ENCODE assay signal across 24 cellular contexts in genomic region chr1:27752372-27752771, GRCh38. TPM values are rescaled to one million over a fixed set of nuclear protein-coding genes. Genes with fewer than 3 reads are reported as not detected.
A peak's percentile ranks its signal among the peaks of the same experiment; 100 is the strongest.
DNase-seq lines count a peak whose midpoint lies in the region; ATAC-seq and TF ChIP-seq lines count a peak whose summit lies in the region.
"Had no signal": no experiment of that assay in that cellular context is flagged by ENCODE, and none has a peak within 500 bp of the region (broad histone marks: within the 10 kb centered on the region; RNA-seq: fewer than 3 reads in every experiment).

No MANE protein-coding gene starts in this region.

- peaks cover 11% of the 10 kb centered on the region for H3K4me1 Mint-ChIP-seq in stimulated activated memory B cell treated with anti-CD40 and anti-IgM and Interleukin-4, amounts not matched to agents 10 μg/mL and 1 μg/mL and 100 μg/mL, for 72 hours
- peaks cover 5% of the 10 kb centered on the region for H3K4me1 Mint-ChIP-seq in activated CD4-positive, alpha-beta T cell treated with anti-CD3 and anti-CD28 coated beads, Interleukin-2, amount 10 ng/mL, durations not matched to agents 24 days and 14 days
- no peaks in the 10 kb centered on the region for H3K4me1 Mint-ChIP-seq in CD8-positive, alpha-beta T cell (ENCODE audit: low read depth)
- H3K4me1 Mint-ChIP-seq: activated naive CD8-positive, alpha-beta T cell treated with anti-CD3 and anti-CD28 coated beads for 36 hours had no signal

- H3K27ac Mint-ChIP-seq in stimulated activated memory B cell treated with anti-CD40 and anti-IgM and Interleukin-4, amounts not matched to agents 10 μg/mL and 1 μg/mL and 100 μg/mL, for 72 hours, result peak overlapping the region; percentile 57
- H3K27ac Mint-ChIP-seq in activated CD4-positive, alpha-beta T cell treated with anti-CD3 and anti-CD28 coated beads, Interleukin-2, amount 10 ng/mL, durations not matched to agents 24 days and 14 days, result no peak overlapping the region
- no peak overlapping the region for H3K27ac Mint-ChIP-seq in CD8-positive, alpha-beta T cell
- H3K27ac Mint-ChIP-seq: activated naive CD8-positive, alpha-beta T cell treated with anti-CD3 and anti-CD28 coated beads for 36 hours; activated T-helper 1 cell treated with anti-CD3 and anti-CD28 coated beads, Interleukin-12 subunit alpha, Interleukin-12 subunit beta, Interleukin-2, Interleukin-4 antibody, amounts not matched to agents 30 ng/mL and 10 ng/mL and 1 ng/mL, durations not matched to agents 14 hours and 24 hours and 36 hours had no signal

- DNase-seq in GM12865 (ENCODE audit: low read depth) (peak; percentile 6), NCI-H128 (lab: John Stamatoyannopoulos, UW; ENCODE audit: unreplicated experiment) (peak; percentile 33), astrocyte of the hippocampus (ENCODE audit: low read depth, low spot score) (peak; percentile 5), psoas muscle (no peak)
- no peak for DNase-seq in activated CD4-positive, alpha-beta T cell treated with anti-CD3 and anti-CD28 coated beads, Interleukin-2, amount 10 ng/mL, durations not matched to agents 24 days and 14 days
- DNase-seq in CD8-positive, alpha-beta T cell, result no peak
- DNase-seq: activated naive CD8-positive, alpha-beta T cell treated with anti-CD3 and anti-CD28 coated beads for 36 hours; Caco-2; EL; HCEC 1CT; heart left ventricle; left ventricle myocardium inferior; NCI-H2081 treated with DMSO at 0.1 percent for 48 hours; NCI-H82; retina; SK-N-SH; stimulated activated CD4-positive, alpha-beta T cell treated with anti-CD3 and anti-CD28 coated beads, Interleukin-15, amount 100 ng/mL, for 24 hours; T-helper 9 cell; testis had no signal

- H3K36me3 ChIP-seq in psoas muscle (ENCODE audit: insufficient read depth in 1 of 2, low read depth in 1 of 2), result peaks cover 3 to 69% of the 10 kb centered on the region in 2 donors
- H3K36me3 ChIP-seq in CD8-positive, alpha-beta T cell (ENCODE audit: insufficient read depth, low read length), result peaks cover 18% of the 10 kb centered on the region

- no peak for ATAC-seq in stimulated activated memory B cell treated with anti-CD40 and anti-IgM and Interleukin-4, amounts not matched to agents 10 μg/mL and 1 μg/mL and 100 μg/mL, for 72 hours
- no peak for ATAC-seq in psoas muscle
- ATAC-seq in CD8-positive, alpha-beta T cell, result no peak
- ATAC-seq: activated CD4-positive, CD25-positive, alpha-beta regulatory T cell treated with anti-CD3 and anti-CD28 coated beads, Interleukin-2, amount 50 U/mL, for 24 hours; body of pancreas; heart left ventricle; Panc1 had no signal

- TF ChIP-seq CTCF in GM12865 (IDR thresholded peaks at IDR 0.05; ENCODE audit: insufficient read depth, low read depth, low read length, missing control alignments) (no peak), psoas muscle (IDR thresholded peaks at IDR 0.05) (no peak)
- TF ChIP-seq CTCF in CD8-positive, alpha-beta T cell (IDR thresholded peaks at IDR 0.05), result no peak

- no peaks in the 10 kb centered on the region for H3K27me3 Mint-ChIP-seq in stimulated activated memory B cell treated with anti-CD40 and anti-IgM and Interleukin-4, amounts not matched to agents 10 μg/mL and 1 μg/mL and 100 μg/mL, for 72 hours
- no peaks in the 10 kb centered on the region for H3K27me3 Mint-ChIP-seq in activated CD4-positive, alpha-beta T cell treated with anti-CD3 and anti-CD28 coated beads, Interleukin-2, amount 10 ng/mL, durations not matched to agents 24 days and 14 days
- no peaks in the 10 kb centered on the region for H3K27me3 Mint-ChIP-seq in CD8-positive, alpha-beta T cell (ENCODE audit: low read depth)
- H3K27me3 Mint-ChIP-seq: activated naive CD8-positive, alpha-beta T cell treated with anti-CD3 and anti-CD28 coated beads for 36 hours had no signal

- H3K4me3 ChIP-seq in GM12865 (ENCODE audit: low read depth, low read length), result no peak overlapping the region
- H3K4me3 ChIP-seq in psoas muscle, result no peak overlapping the region
- no peak overlapping the region for H3K4me3 ChIP-seq in CD8-positive, alpha-beta T cell (ENCODE audit: low read depth, low read length)
- H3K4me3 ChIP-seq: body of pancreas, heart left ventricle, left ventricle myocardium inferior, testis had no signal

- 73 to 88% (median 86%) methylated on average over 3 of the region's 3 CpGs for WGBS in psoas muscle, 3 donors

- H3K27me3 ChIP-seq in psoas muscle (ENCODE audit: insufficient read depth in 3 of 3, low read length in 2 of 3), result no peaks in the 10 kb centered on the region
- H3K27me3 ChIP-seq in CD8-positive, alpha-beta T cell (ENCODE audit: insufficient read depth, low read length), result no peaks in the 10 kb centered on the region
- H3K27me3 ChIP-seq: body of pancreas, heart left ventricle, testis had no signal

- peaks cover 65% of the 10 kb centered on the region for H3K36me3 Mint-ChIP-seq in stimulated activated memory B cell treated with anti-CD40 and anti-IgM and Interleukin-4, amounts not matched to agents 10 μg/mL and 1 μg/mL and 100 μg/mL, for 72 hours
- H3K36me3 Mint-ChIP-seq in activated CD4-positive, alpha-beta T cell treated with anti-CD3 and anti-CD28 coated beads, Interleukin-2, amount 10 ng/mL, durations not matched to agents 24 days and 14 days (ENCODE audit: low read depth), result peaks cover 38% of the 10 kb centered on the region
- peaks cover 74% of the 10 kb centered on the region for H3K36me3 Mint-ChIP-seq in CD8-positive, alpha-beta T cell

- no peak overlapping the region for H3K27ac ChIP-seq in psoas muscle
- H3K27ac ChIP-seq in CD8-positive, alpha-beta T cell (ENCODE audit: low read depth, low read length), result no peak overlapping the region
- H3K27ac ChIP-seq: body of pancreas, heart left ventricle, left ventricle myocardium inferior had no signal

- H3K9me3 Mint-ChIP-seq in stimulated activated memory B cell treated with anti-CD40 and anti-IgM and Interleukin-4, amounts not matched to agents 10 μg/mL and 1 μg/mL and 100 μg/mL, for 72 hours, result no peaks in the 10 kb centered on the region
- H3K9me3 Mint-ChIP-seq in activated CD4-positive, alpha-beta T cell treated with anti-CD3 and anti-CD28 coated beads, Interleukin-2, amount 10 ng/mL, durations not matched to agents 24 days and 14 days, result no peaks in the 10 kb centered on the region
- no peaks in the 10 kb centered on the region for H3K9me3 Mint-ChIP-seq in CD8-positive, alpha-beta T cell
- H3K9me3 Mint-ChIP-seq: activated naive CD8-positive, alpha-beta T cell treated with anti-CD3 and anti-CD28 coated beads for 36 hours; activated T-helper 1 cell treated with anti-CD3 and anti-CD28 coated beads, Interleukin-12 subunit alpha, Interleukin-12 subunit beta, Interleukin-2, Interleukin-4 antibody, amounts not matched to agents 30 ng/mL and 10 ng/mL and 1 ng/mL, durations not matched to agents 14 hours and 24 hours and 36 hours had no signal

- POLR2A ChIA-PET in CD8-positive, alpha-beta T cell (lab: Charles Lee), result no interaction called here

- no peak overlapping the region for H3K4me3 Mint-ChIP-seq in stimulated activated memory B cell treated with anti-CD40 and anti-IgM and Interleukin-4, amounts not matched to agents 10 μg/mL and 1 μg/mL and 100 μg/mL, for 72 hours
- H3K4me3 Mint-ChIP-seq in activated CD4-positive, alpha-beta T cell treated with anti-CD3 and anti-CD28 coated beads, Interleukin-2, amount 10 ng/mL, durations not matched to agents 24 days and 14 days, result no peak overlapping the region
- no peak overlapping the region for H3K4me3 Mint-ChIP-seq in CD8-positive, alpha-beta T cell
- H3K4me3 Mint-ChIP-seq: activated naive CD8-positive, alpha-beta T cell treated with anti-CD3 and anti-CD28 coated beads for 36 hours; activated T-helper 1 cell treated with anti-CD3 and anti-CD28 coated beads, Interleukin-12 subunit alpha, Interleukin-12 subunit beta, Interleukin-2, Interleukin-4 antibody, amounts not matched to agents 30 ng/mL and 10 ng/mL and 1 ng/mL, durations not matched to agents 14 hours and 24 hours and 36 hours had no signal

- no peaks in the 10 kb centered on the region for H3K9me3 ChIP-seq in psoas muscle
- no peaks in the 10 kb centered on the region for H3K9me3 ChIP-seq in CD8-positive, alpha-beta T cell (ENCODE audit: low read length)
- H3K9me3 ChIP-seq: body of pancreas, Caco-2, heart left ventricle, left ventricle myocardium inferior, SK-N-SH, testis had no signal

- intact Hi-C loops in activated CD4-positive, alpha-beta T cell treated with anti-CD3 and anti-CD28 coated beads, Interleukin-2, amount 10 ng/mL, durations not matched to agents 24 days and 14 days (cut with micrococcal nuclease), result no loop called here
- intact Hi-C loops in psoas muscle (cut with DNase I), result no loop called here
- intact Hi-C loops in CD8-positive, alpha-beta T cell (cut with DNase I, micrococcal nuclease), result no loop called here

- H3K4me1 ChIP-seq in psoas muscle, result peaks cover 7% of the 10 kb centered on the region
- no peaks in the 10 kb centered on the region for H3K4me1 ChIP-seq in CD8-positive, alpha-beta T cell (ENCODE audit: insufficient read depth, low read length)
- H3K4me1 ChIP-seq: Caco-2, testis had no signal

- CTCF ChIA-PET in CD8-positive, alpha-beta T cell (lab: Charles Lee), result interaction anchor here (0.7 kb wide), 1 partner anchor 14 kb away, joined by 4 read pairs; no protein-coding TSS in a partner anchor

RNA-seq across cellular contexts. Expression of gene STX12, which starts 20.6 kb away (rescaled TPM):
- total RNA-seq in activated CD4-positive, alpha-beta T cell treated with anti-CD3 and anti-CD28 coated beads, Interleukin-2, amount 10 ng/mL, durations not matched to agents 24 days and 14 days, result 28.5 and 28.8 TPM in 2 replicates
- 10 to 100 TPM; 19.5 to 33.6 (median 28.9) TPM for total RNA-seq in psoas muscle
- 10 to 100 TPM; 14.5 to 24.7 (median 21.0) TPM for polyA plus RNA-seq in psoas muscle
- 10 to 100 TPM; 21.0 to 26.0 TPM for total RNA-seq in CD8-positive, alpha-beta T cell

RNA-seq across cellular contexts. Expression of gene FAM76A, which starts 26.6 kb away (rescaled TPM):
- 11.9 and 13.8 TPM in 2 replicates for total RNA-seq in activated CD4-positive, alpha-beta T cell treated with anti-CD3 and anti-CD28 coated beads, Interleukin-2, amount 10 ng/mL, durations not matched to agents 24 days and 14 days
- 10 to 100 TPM in 1 of 4 donors, 1 to 10 TPM in 3; 7.6 to 10.7 (median 9.3) TPM for total RNA-seq in psoas muscle
- polyA plus RNA-seq in psoas muscle, result 1 to 10 TPM; 2.7 to 6.7 (median 3.3) TPM
- total RNA-seq in CD8-positive, alpha-beta T cell, result 10 to 100 TPM; 29.5 to 31.7 TPM

Comparison
In these comparisons a context has a peak if more than half of its experiments do, and no peak if none do; other contexts are left out.
1. DNase-seq: peak in GM12865 (single experiment), NCI-H128 (single experiment) and astrocyte of the hippocampus (single experiment); none in activated CD4-positive, alpha-beta T cell treated with anti-CD3 and anti-CD28 coated beads, Interleukin-2, amount 10 ng/mL, durations not matched to agents 24 days and 14 days (single experiment), psoas muscle (0 of 2) and CD8-positive, alpha-beta T cell (0 of 7).